ENCODE assay signal across 25 cellular contexts in the genomic region with DNA sequence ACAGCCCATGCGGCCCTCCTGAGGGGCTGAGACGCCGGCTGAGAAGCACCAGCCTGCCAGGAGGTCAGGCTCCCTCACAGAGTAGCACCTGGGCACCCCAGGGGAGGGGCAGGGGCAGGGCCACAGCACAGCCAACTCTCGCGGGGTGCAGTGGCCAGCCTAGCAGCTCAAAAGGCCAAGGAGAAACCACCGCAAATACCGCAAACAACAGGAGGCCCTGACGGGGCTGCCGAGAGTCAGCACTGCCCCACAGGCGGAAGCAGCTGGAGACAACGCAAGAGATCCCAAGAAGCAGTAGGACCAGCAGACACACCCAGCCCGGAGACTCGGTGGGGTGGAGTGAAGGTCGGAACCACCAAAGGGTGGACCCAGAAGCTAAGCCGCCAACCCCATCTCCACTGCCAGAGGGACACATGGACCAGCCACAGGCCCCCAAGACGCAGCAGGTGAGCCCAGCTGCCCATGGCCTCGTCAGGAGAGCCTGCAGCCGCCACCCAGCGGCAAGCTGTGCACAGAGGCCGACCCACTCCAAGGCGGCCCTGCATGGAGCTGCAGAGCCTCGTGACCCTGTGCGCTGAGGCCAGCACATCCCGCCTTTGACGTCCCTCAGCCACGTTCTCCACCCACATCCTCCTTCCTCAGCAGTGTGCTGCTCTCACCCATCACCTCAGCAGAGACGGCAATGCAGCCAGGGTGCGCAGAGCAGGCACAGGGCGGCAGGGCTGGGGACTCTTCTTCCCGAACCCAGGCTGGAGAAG.
"Had no signal": no experiment of that assay in that cellular context is flagged by ENCODE, and none has a peak within 500 bp of the region (broad histone marks: within the 10 kb centered on the region; RNA-seq: fewer than 3 reads in every experiment).

No MANE protein-coding gene starts in this region.

- H2AFZ ChIP-seq: parathyroid adenoma had no signal

- DNase-seq: dermis blood vessel endothelial cell; effector memory CD4-positive, alpha-beta T cell; erythroblast; esophagus squamous epithelium; foreskin melanocyte; glutamatergic neuron; heart right ventricle; hippocampal formation; left cardiac atrium; left lung; mesenchymal stem cell; mucosa of descending colon; naive thymus-derived CD4-positive, alpha-beta T cell; spleen; stimulated activated CD4-positive, alpha-beta T cell treated with anti-CD3 and anti-CD28 coated beads, Interleukin-2, amount 100 ng/mL, for 48 hours; stimulated activated naive B cell treated with anti-CD40 and anti-IgM and Interleukin-4, amounts not matched to agents 10 μg/mL and 1 μg/mL and 100 μg/mL, for 72 hours; transverse colon had no signal

- H3K4me3 ChIP-seq: coronary artery, esophagus squamous epithelium, heart right ventricle, left lung, mucosa of descending colon, skin epidermis, spleen, transverse colon, vagina had no signal

- ATAC-seq: heart right ventricle; left cardiac atrium; mucosa of descending colon; right cardiac atrium; stimulated activated naive B cell treated with anti-CD40 and anti-IgM and Interleukin-4, amounts not matched to agents 10 μg/mL and 1 μg/mL and 100 μg/mL, for 72 hours had no signal

- FAIRE-seq: endometrium, islet of Langerhans had no signal

- H3K9ac ChIP-seq: parathyroid adenoma had no signal

- H3K4me1 ChIP-seq: esophagus squamous epithelium, left lung, transverse colon, vagina had no signal

- H3K27me3 ChIP-seq: esophagus squamous epithelium, heart right ventricle, left lung, neutrophil, spleen, transverse colon, vagina had no signal

- H3K9me3 ChIP-seq: esophagus squamous epithelium, heart right ventricle, left lung, mucosa of descending colon, neutrophil, spleen, transverse colon, vagina had no signal

- H3K27ac ChIP-seq: coronary artery, esophagus squamous epithelium, heart right ventricle, left lung, neutrophil, parathyroid adenoma, skin epidermis, spleen, transverse colon, vagina had no signal
